In the genomic region with DNA sequence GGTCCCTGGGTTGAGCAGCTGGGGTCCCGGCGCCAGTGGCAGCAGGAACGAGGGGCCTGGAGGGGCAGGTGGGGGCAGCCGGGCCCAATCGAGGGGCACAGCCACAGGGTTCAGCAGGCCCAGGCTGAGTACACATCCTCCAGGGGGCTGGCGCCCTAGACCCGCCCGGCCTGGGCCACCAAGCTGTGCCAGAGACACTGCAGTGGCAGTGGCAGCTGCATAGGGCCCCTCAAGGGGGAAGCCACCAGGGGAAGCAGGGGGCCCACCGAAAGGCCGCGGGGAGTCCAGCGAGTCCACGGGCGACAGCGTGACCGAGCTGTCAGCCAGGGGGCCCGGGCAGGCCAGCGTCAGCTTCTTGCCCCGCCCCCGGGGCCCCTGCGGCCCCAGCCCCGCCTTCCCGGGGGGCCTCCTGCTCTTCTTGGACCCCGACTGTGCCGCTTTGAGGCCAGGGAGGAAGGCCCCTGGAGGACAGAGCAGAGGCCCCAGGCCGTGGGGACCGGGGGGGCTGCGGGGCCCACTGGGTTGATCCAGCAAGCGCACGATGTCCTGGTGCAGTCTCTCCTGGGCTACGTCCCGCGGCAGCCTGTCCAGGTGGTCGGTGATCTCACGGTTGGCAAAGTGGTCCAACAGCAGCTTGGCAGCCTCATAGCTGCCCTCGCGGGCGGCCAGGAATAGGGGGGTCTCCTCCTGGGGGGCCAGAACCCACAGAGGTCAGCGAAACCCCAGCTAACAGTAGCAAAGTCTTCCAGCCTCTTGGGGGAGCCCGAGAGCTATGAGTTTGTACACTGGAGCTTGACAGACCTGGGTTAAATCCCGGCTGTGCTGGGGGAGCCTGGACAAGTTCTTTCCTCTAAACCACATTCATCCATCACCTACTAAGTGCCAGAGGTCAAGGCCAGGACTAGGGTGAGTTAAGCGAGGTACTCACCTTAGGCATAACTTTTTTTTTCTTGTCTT, we compare ENCODE assay signal across 8 cellular contexts. TPM values are rescaled to one million over a fixed set of nuclear protein-coding genes. Genes with fewer than 3 reads are reported as not detected.
A peak's percentile ranks its signal among the peaks of the same experiment; 100 is the strongest.
DNase-seq lines count a peak whose midpoint lies in the region; ATAC-seq, FAIRE-seq and TF ChIP-seq lines count a peak whose summit lies in the region.

No MANE protein-coding gene starts in this region.

- peak; percentile 55 to 64 for DNase-seq in A549 (ENCODE audit: low read depth in 1 of 2, low spot score in 1 of 2)
- peak; percentile 67 for DNase-seq in GM12865 (ENCODE audit: low read depth)
- DNase-seq in NCI-H2171 (lab: John Stamatoyannopoulos, UW) = peak; percentile 42
- no peak for DNase-seq in epithelial cell of esophagus (ENCODE audit: low read depth)
- DNase-seq in stimulated activated naive CD8-positive, alpha-beta T cell treated with anti-CD3 and anti-CD28 coated beads, Interleukin-15, amount 100 ng/mL, for 72 hours = no peak
- DNase-seq in naive thymus-derived CD8-positive, alpha-beta T cell = no peak
- DNase-seq in NCI-H2227 (lab: John Stamatoyannopoulos, UW; ENCODE audit: unreplicated experiment) = no peak

- H3K4me3 ChIP-seq in A549 (no peak overlapping the region), GM12865 (ENCODE audit: low read depth, low read length) (no peak overlapping the region), epithelial cell of esophagus (ENCODE audit: low read length) (no peak overlapping the region)

- CTCF ChIA-PET in A549 (lab: Yijun Ruan, JAX) = interaction anchor here (0.8 to 2.4 kb wide), 14 partner anchors 9 to 399 kb away, joined by 3 to 14 read pairs (median 4); no protein-coding TSS in a partner anchor

- H3K4me3 Mint-ChIP-seq in stimulated activated naive CD8-positive, alpha-beta T cell treated with anti-CD3 and anti-CD28 coated beads, Interleukin-15, amount 100 ng/mL, for 72 hours = no peak overlapping the region
- no peak overlapping the region for H3K4me3 Mint-ChIP-seq in naive thymus-derived CD8-positive, alpha-beta T cell

- no peak for TF ChIP-seq POLR2A in A549 (IDR thresholded peaks at IDR 0.05; ENCODE audit: low read length)

- no peak for FAIRE-seq in A549 (lab: Jason Lieb, UNC)

- 55% methylated on average over 12 of the region's 42 CpGs for WGBS in A549 (ENCODE audit: missing lambda C conversion rate)

- TF ChIP-seq CTCF in A549 (IDR thresholded peaks at IDR 0.05) (peak; percentile 54), GM12865 (IDR thresholded peaks at IDR 0.05; ENCODE audit: insufficient read depth, low read depth, low read length, missing control alignments) (peak; percentile 71), epithelial cell of esophagus (IDR thresholded peaks at IDR 0.05; ENCODE audit: insufficient read depth, low read depth, low read length, missing control alignments) (peak; percentile 15)

- H3K4me2 ChIP-seq in A549 = no peak overlapping the region

- no peak overlapping the region for H3K27ac ChIP-seq in A549

- no peaks in the 10 kb centered on the region for H3K4me1 Mint-ChIP-seq in stimulated activated naive CD8-positive, alpha-beta T cell treated with anti-CD3 and anti-CD28 coated beads, Interleukin-15, amount 100 ng/mL, for 72 hours
- H3K4me1 Mint-ChIP-seq in naive thymus-derived CD8-positive, alpha-beta T cell = peaks cover 0 to 3% (median 0%) of the 10 kb centered on the region in 4 donors

- H3K36me3 Mint-ChIP-seq in naive thymus-derived CD8-positive, alpha-beta T cell = peaks cover 0 to 7% (median 4%) of the 10 kb centered on the region in 3 donors

- no peaks in the 10 kb centered on the region for H3K27me3 Mint-ChIP-seq in stimulated activated naive CD8-positive, alpha-beta T cell treated with anti-CD3 and anti-CD28 coated beads, Interleukin-15, amount 100 ng/mL, for 72 hours
- H3K27me3 Mint-ChIP-seq in naive thymus-derived CD8-positive, alpha-beta T cell = no peaks in the 10 kb centered on the region

- TF ChIP-seq EP300 in A549 (IDR thresholded peaks at IDR 0.05) = no peak

- peak; percentile 59 to 91; a peak in 4 of 6 replicates for ATAC-seq in A549
- ATAC-seq in HG02973 (IDR thresholded peaks at IDR 0.05; ENCODE audit: unreplicated experiment) = no peak
- ATAC-seq in stimulated activated naive CD8-positive, alpha-beta T cell treated with anti-CD3 and anti-CD28 coated beads, Interleukin-15, amount 100 ng/mL, for 72 hours = no peak
- ATAC-seq in naive thymus-derived CD8-positive, alpha-beta T cell = no peak

- peaks cover 10% of the 10 kb centered on the region for H3K9me3 ChIP-seq in A549

- TF ChIP-seq RAD21 in A549 (conservative IDR thresholded peaks at IDR 0.05 in 1 of 2, IDR thresholded peaks at IDR 0.05 in 1 of 2) = peak; percentile 54 to 66; a peak in 4 of 5 replicates

- POLR2A ChIA-PET in A549 (lab: Yijun Ruan, JAX) = interaction anchor here (0.5 kb wide), 1 partner anchor 393 kb away, joined by 4 read pairs; no protein-coding TSS in a partner anchor
- POLR2A ChIA-PET in naive thymus-derived CD8-positive, alpha-beta T cell (lab: Charles Lee) = no interaction called here

- no peaks in the 10 kb centered on the region for H3K4me1 ChIP-seq in A549

- peaks cover 5 to 16% of the 10 kb centered on the region in 2 donors for H3K9me3 Mint-ChIP-seq in stimulated activated naive CD8-positive, alpha-beta T cell treated with anti-CD3 and anti-CD28 coated beads, Interleukin-15, amount 100 ng/mL, for 72 hours
- H3K9me3 Mint-ChIP-seq in naive thymus-derived CD8-positive, alpha-beta T cell = peaks cover 0 to 37% (median 12%) of the 10 kb centered on the region in 9 donors

- no peak overlapping the region for H3K27ac Mint-ChIP-seq in stimulated activated naive CD8-positive, alpha-beta T cell treated with anti-CD3 and anti-CD28 coated beads, Interleukin-15, amount 100 ng/mL, for 72 hours
- H3K27ac Mint-ChIP-seq in naive thymus-derived CD8-positive, alpha-beta T cell = no peak overlapping the region

TF ChIP-seq in A549, 52 proteins besides CTCF, POLR2A, EP300 and RAD21:
- TF ChIP-seq JUNB (IDR thresholded peaks at IDR 0.05) = no peak
- no peak for TF ChIP-seq BHLHE40 (IDR thresholded peaks at IDR 0.05; ENCODE audit: low read depth, low read length)
- TF ChIP-seq FOSB (CRISPR knock-in tag; IDR thresholded peaks at IDR 0.05) = no peak
- no peak for TF ChIP-seq ZSCAN20 (CRISPR knock-in tag; IDR thresholded peaks at IDR 0.05)
- TF ChIP-seq, protein P1, sequence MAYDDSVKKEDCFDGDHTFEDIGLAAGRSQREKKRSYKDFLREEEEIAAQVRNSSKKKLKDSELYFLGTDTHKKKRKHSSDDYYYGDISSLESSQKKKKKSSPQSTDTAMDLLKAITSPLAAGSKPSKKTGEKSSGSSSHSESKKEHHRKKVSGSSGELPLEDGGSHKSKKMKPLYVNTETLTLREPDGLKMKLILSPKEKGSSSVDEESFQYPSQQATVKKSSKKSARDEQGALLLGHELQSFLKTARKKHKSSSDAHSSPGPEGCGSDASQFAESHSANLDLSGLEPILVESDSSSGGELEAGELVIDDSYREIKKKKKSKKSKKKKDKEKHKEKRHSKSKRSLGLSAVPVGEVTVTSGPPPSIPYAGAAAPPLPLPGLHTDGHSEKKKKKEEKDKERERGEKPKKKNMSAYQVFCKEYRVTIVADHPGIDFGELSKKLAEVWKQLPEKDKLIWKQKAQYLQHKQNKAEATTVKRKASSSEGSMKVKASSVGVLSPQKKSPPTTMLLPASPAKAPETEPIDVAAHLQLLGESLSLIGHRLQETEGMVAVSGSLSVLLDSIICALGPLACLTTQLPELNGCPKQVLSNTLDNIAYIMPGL (CRISPR knock-in tag; IDR thresholded peaks at IDR 0.05; ENCODE audit: borderline replicate concordance) = no peak
- no peak for TF ChIP-seq EHMT2 (IDR thresholded peaks at IDR 0.05; ENCODE audit: low read depth)
- TF ChIP-seq, protein P2, sequence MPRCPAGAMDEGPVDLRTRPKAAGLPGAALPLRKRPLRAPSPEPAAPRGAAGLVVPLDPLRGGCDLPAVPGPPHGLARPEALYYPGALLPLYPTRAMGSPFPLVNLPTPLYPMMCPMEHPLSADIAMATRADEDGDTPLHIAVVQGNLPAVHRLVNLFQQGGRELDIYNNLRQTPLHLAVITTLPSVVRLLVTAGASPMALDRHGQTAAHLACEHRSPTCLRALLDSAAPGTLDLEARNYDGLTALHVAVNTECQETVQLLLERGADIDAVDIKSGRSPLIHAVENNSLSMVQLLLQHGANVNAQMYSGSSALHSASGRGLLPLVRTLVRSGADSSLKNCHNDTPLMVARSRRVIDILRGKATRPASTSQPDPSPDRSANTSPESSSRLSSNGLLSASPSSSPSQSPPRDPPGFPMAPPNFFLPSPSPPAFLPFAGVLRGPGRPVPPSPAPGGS (IDR thresholded peaks at IDR 0.05) = no peak
- TF ChIP-seq, protein P3, sequence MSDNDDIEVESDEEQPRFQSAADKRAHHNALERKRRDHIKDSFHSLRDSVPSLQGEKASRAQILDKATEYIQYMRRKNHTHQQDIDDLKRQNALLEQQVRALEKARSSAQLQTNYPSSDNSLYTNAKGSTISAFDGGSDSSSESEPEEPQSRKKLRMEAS (IDR thresholded peaks at IDR 0.05) = no peak
- TF ChIP-seq, protein P4, sequence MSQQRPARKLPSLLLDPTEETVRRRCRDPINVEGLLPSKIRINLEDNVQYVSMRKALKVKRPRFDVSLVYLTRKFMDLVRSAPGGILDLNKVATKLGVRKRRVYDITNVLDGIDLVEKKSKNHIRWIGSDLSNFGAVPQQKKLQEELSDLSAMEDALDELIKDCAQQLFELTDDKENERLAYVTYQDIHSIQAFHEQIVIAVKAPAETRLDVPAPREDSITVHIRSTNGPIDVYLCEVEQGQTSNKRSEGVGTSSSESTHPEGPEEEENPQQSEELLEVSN (IDR thresholded peaks at IDR 0.05; ENCODE audit: borderline replicate concordance, low read depth) = no peak

RNA-seq across cellular contexts. Expression of a gene that starts 39.5 kb away (rescaled TPM):
- polyA plus RNA-seq in A549 (2011; rRNA removed) = 14.7 and 21.3 TPM in 2 replicates
- 10.3 and 14.2 TPM in 2 replicates for polyA plus RNA-seq in A549 (2012; cell fraction: cytosol; rRNA removed)
- 21.9 and 40.9 TPM in 2 replicates for polyA plus RNA-seq in A549 (2012; cell fraction: nucleus; rRNA removed)
- polyA plus RNA-seq in A549 (2017; fragmentation: RNase III; extraction: RNeasy Plus Mini Kit Qiagen cat#74134 plus additional on column Dnase treatment) = 6.4 to 9.5 TPM (median 6.9 TPM) in 3 replicates
- polyA minus RNA-seq in A549 (2011; rRNA and poly(A)+ RNA removed) = 46.6 and 49.9 TPM in 2 replicates
- total RNA-seq in naive thymus-derived CD8-positive, alpha-beta T cell = under 1 TPM in 1 of 2 experiments, not detected in 1; 0.05 TPM
- not detected for polyA plus RNA-seq in naive thymus-derived CD8-positive, alpha-beta T cell

RNA-seq across cellular contexts. Expression of a gene that starts 54.1 kb away (rescaled TPM):
- 5.0 and 5.5 TPM in 2 replicates for polyA plus RNA-seq in A549 (2011; rRNA removed)
- 14.5 and 22.4 TPM in 2 replicates for polyA plus RNA-seq in A549 (2012; cell fraction: cytosol; rRNA removed)
- polyA plus RNA-seq in A549 (2012; cell fraction: nucleus; rRNA removed) = 25.5 and 39.8 TPM in 2 replicates
- polyA plus RNA-seq in A549 (2017; fragmentation: RNase III; extraction: RNeasy Plus Mini Kit Qiagen cat#74134 plus additional on column Dnase treatment) = 7.7 to 10.3 TPM (median 8.8 TPM) in 3 replicates
- polyA minus RNA-seq in A549 (2011; rRNA and poly(A)+ RNA removed) = 6.1 and 6.4 TPM in 2 replicates
- under 1 TPM; 0.22 to 0.60 TPM for total RNA-seq in naive thymus-derived CD8-positive, alpha-beta T cell
- polyA plus RNA-seq in naive thymus-derived CD8-positive, alpha-beta T cell = under 1 TPM; 0.16 to 0.73 (median 0.26) TPM

Comparison
In these comparisons a context has a peak if more than half of its experiments do, and no peak if none do; other contexts are left out.
1. ATAC-seq: peak in A549 (2 of 2); none in HG02973 (single experiment), stimulated activated naive CD8-positive, alpha-beta T cell treated with anti-CD3 and anti-CD28 coated beads, Interleukin-15, amount 100 ng/mL, for 72 hours (single experiment) and naive thymus-derived CD8-positive, alpha-beta T cell (0 of 2).
2. DNase-seq: peak in A549 (2 of 2), GM12865 (single experiment) and NCI-H2171 (single experiment); none in epithelial cell of esophagus (single experiment), stimulated activated naive CD8-positive, alpha-beta T cell treated with anti-CD3 and anti-CD28 coated beads, Interleukin-15, amount 100 ng/mL, for 72 hours (0 of 2), naive thymus-derived CD8-positive, alpha-beta T cell (0 of 10) and NCI-H2227 (single experiment).
3. CTCF ChIP-seq: peak in every context shown above with its lines; median percentile 71 in GM12865; 54 in A549; 15 in epithelial cell of esophagus.
4. RNA of a gene that starts 39.5 kb away (polyA plus RNA-seq): 6.4 to 40.9 TPM in A549; not detected in naive thymus-derived CD8-positive, alpha-beta T cell; every median in the first group is over 4 times any median in the second.